In genomic region chr7:140517546-140518369, GRCh38 we compare ENCODE assay signal across 8 cellular contexts. TPM values are rescaled to one million over a fixed set of nuclear protein-coding genes. Genes with fewer than 3 reads are reported as not detected.
DNase-seq lines count a peak whose midpoint lies in the region; ATAC-seq, FAIRE-seq and TF ChIP-seq lines count a peak whose summit lies in the region.

No MANE protein-coding gene starts in this region.

- peaks cover 11% of the 10 kb centered on the region for H3K4me1 Mint-ChIP-seq in type B pancreatic cell (ENCODE audit: unreplicated experiment)

- H3K27ac ChIP-seq in SK-N-MC: no peak overlapping the region

- no peaks in the 10 kb centered on the region for H3K9me3 Mint-ChIP-seq in type B pancreatic cell

- peak; percentile 92 for TF ChIP-seq CTCF in type B pancreatic cell (conservative IDR thresholded peaks at IDR 0.05)

- no peaks in the 10 kb centered on the region for H3K27me3 Mint-ChIP-seq in type B pancreatic cell

- peak overlapping the region; percentile 64 for H3K27ac Mint-ChIP-seq in type B pancreatic cell

- H3K36me3 Mint-ChIP-seq in type B pancreatic cell: no peaks in the 10 kb centered on the region

- peak; percentile 94 for FAIRE-seq in A204.1 (lab: Jason Lieb, UNC)

- H3K4me3 Mint-ChIP-seq in type B pancreatic cell: no peak overlapping the region

- peak; percentile 88 for DNase-seq in NCI-H1092 treated with DMSO at 0.1 percent for 48 hours (lab: John Stamatoyannopoulos, UW)
- peak; percentile 42 for DNase-seq in SK-N-MC (ENCODE audit: low read depth, low spot score)
- peak; percentile 63 for DNase-seq in activated naive CD4-positive, alpha-beta T cell treated with anti-CD3 and anti-CD28 coated beads, Interleukin-2, amount 50 U/mL, for 16 hours
- peak; percentile 69 to 95 (median 90) for DNase-seq in head of caudate nucleus
- peak; percentile 88 for DNase-seq in pons (ENCODE audit: low spot score)
- DNase-seq in type B pancreatic cell (ENCODE audit: extremely low spot score, unreplicated experiment): peak; percentile 87

- no peak overlapping the region for H3K4me3 ChIP-seq in SK-N-MC

- peak; percentile 72 for ATAC-seq in GM18511 (IDR thresholded peaks at IDR 0.05; ENCODE audit: unreplicated experiment)

- H3K36me3 ChIP-seq in SK-N-MC (ENCODE audit: insufficient read depth, low read length): no peaks in the 10 kb centered on the region

- H3K9me3 ChIP-seq in SK-N-MC (ENCODE audit: low read depth, low read length): no peaks in the 10 kb centered on the region

- no peak overlapping the region for H3K9ac ChIP-seq in SK-N-MC (ENCODE audit: insufficient read length)

- intact Hi-C loops in head of caudate nucleus (cut with DNase I): loop anchor here (2.0 kb wide), 1 partner anchor 135 kb away; no protein-coding TSS in a partner anchor

RNA-seq across cellular contexts. Expression of gene MKRN1, which starts 38.5 kb away (rescaled TPM):
- total RNA-seq in type B pancreatic cell (ENCODE audit: low replicate concordance): 98.6 and 127 TPM in 2 replicates
